Comparison of ENCODE assay signal across 14 cellular contexts in the genomic region with DNA sequence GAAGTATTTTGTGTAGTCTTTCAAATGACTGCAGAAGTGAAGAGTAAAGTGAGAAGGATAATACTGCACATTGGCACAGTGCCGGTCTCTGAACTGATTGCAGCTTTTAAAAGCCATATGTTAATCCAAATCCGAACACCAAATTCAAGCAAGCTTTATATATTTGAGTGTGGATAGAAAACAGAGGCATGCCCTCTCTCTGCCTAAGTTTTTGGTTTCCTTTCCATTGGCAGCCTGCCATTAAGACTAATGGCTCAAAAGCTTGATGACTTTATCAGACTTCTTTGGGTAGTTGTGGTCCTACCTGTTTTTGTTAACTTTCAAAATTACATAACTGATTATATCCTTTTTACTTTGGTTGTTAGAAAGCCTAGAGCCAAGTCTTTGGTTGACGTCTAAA.
A peak's percentile ranks its signal among the peaks of the same experiment; 100 is the strongest.
DNase-seq lines count a peak whose midpoint lies in the region; ATAC-seq and TF ChIP-seq lines count a peak whose summit lies in the region.
"Had no signal": no experiment of that assay in that cellular context is flagged by ENCODE, and none has a peak within 500 bp of the region (broad histone marks: within the 10 kb centered on the region; RNA-seq: fewer than 3 reads in every experiment).

No MANE protein-coding gene starts in this region.

- peaks cover 16% of the 10 kb centered on the region for H3K79me2 ChIP-seq in PC-3 (ENCODE audit: low read length)
- peaks cover 16% of the 10 kb centered on the region for H3K79me2 ChIP-seq in osteoblast (ENCODE audit: insufficient read depth, low read length)

- H4K20me1 ChIP-seq in PC-3 (ENCODE audit: low read length) (no peaks in the 10 kb centered on the region), osteoblast (ENCODE audit: insufficient read depth, low read length) (no peaks in the 10 kb centered on the region)

- H3K27me3 ChIP-seq in PC-3 (ENCODE audit: low read length), result no peaks in the 10 kb centered on the region
- H3K27me3 ChIP-seq in osteoblast (ENCODE audit: insufficient read depth, low read length), result no peaks in the 10 kb centered on the region
- no peaks in the 10 kb centered on the region for H3K27me3 ChIP-seq in thyroid gland

- no TSS peak for BruUV-seq in PC-3 (replicated peaks; lab: Mats Ljungman, UMichigan)

- TF ChIP-seq CTCF in PC-3 (conservative IDR thresholded peaks at IDR 0.05; ENCODE audit: low read depth, low read length) (no peak), choroid plexus epithelial cell (conservative IDR thresholded peaks at IDR 0.05; ENCODE audit: low read depth, low read length) (no peak), osteoblast (IDR thresholded peaks at IDR 0.05; ENCODE audit: extremely low read depth, low read depth, low read length) (no peak), thyroid gland (IDR thresholded peaks at IDR 0.05) (no peak)

- 92% methylated on average over 3 of the region's 3 CpGs for WGBS in thyroid gland, 2 donors

- H3K36me3 ChIP-seq in PC-3 (ENCODE audit: low read depth, low read length), result peaks cover 38% of the 10 kb centered on the region
- H3K36me3 ChIP-seq in osteoblast (ENCODE audit: insufficient read depth, low read length), result peaks cover 33% of the 10 kb centered on the region
- peaks cover 0 to 7% of the 10 kb centered on the region in 2 donors for H3K36me3 ChIP-seq in thyroid gland

- H2AFZ ChIP-seq in PC-3 (ENCODE audit: low read length), result no peak overlapping the region
- H2AFZ ChIP-seq in osteoblast (ENCODE audit: low read length), result no peak overlapping the region

- DNase-seq in NCI-H1694 (lab: John Stamatoyannopoulos, UW) (peak; percentile 5), NCI-H1694 treated with DMSO at 0.1 percent for 48 hours (lab: John Stamatoyannopoulos, UW) (no peak), PC-3 (peak; percentile 72), choroid plexus epithelial cell (ENCODE audit: low read depth) (peak; percentile 33), osteoblast (ENCODE audit: insufficient read length, low spot score, missing footprints) (no peak), NCI-H2081 (lab: John Stamatoyannopoulos, UW) (no peak), thyroid gland (no peak)
- DNase-seq: immature natural killer cell; natural killer cell; NCI-H345; stimulated activated naive CD4-positive, alpha-beta T cell treated with Interleukin-2 at 50 U/mL for 16 hours had no signal

- peak overlapping the region; percentile 67 for H3K9ac ChIP-seq in PC-3 (ENCODE audit: low read length)

- no peak for TF ChIP-seq POLR2A in thyroid gland (IDR thresholded peaks at IDR 0.05)

- intact Hi-C loops in PC-3 (cut with micrococcal nuclease) (loop anchor here (5.0 kb wide), 1 partner anchor 135 kb away; no protein-coding TSS in a partner anchor), thyroid gland (cut with DNase I) (no loop called here)

- no peaks in the 10 kb centered on the region for H3K9me2 ChIP-seq in PC-3 (replicated peaks; ENCODE audit: low read length)

- H3K9me3 ChIP-seq in PC-3 (ENCODE audit: low read length) (no peaks in the 10 kb centered on the region), osteoblast (ENCODE audit: low read depth, low read length) (no peaks in the 10 kb centered on the region), thyroid gland (no peaks in the 10 kb centered on the region)

- CTCF ChIA-PET in PC-3 (lab: Charles Lee), result interaction anchor here (0.9 kb wide), 1 partner anchor 42 kb away, joined by 3 read pairs; no protein-coding TSS in a partner anchor

- peak overlapping the region; percentile 96 for H3K27ac ChIP-seq in PC-3 (ENCODE audit: low read length)
- peak overlapping the region; percentile 91 for H3K27ac ChIP-seq in osteoblast (ENCODE audit: low read depth, low read length)
- H3K27ac ChIP-seq in thyroid gland, result no peak overlapping the region
- H3K27ac ChIP-seq: 22Rv1, C4-2B had no signal

- peaks cover 54% of the 10 kb centered on the region for H3K4me1 ChIP-seq in PC-3 (ENCODE audit: insufficient read depth, low read length)
- H3K4me1 ChIP-seq in osteoblast (ENCODE audit: insufficient read depth, low read length), result peaks cover 28% of the 10 kb centered on the region
- no peaks in the 10 kb centered on the region for H3K4me1 ChIP-seq in thyroid gland

- H3K4me3 ChIP-seq in PC-3 (ENCODE audit: low read length) (no peak overlapping the region), choroid plexus epithelial cell (ENCODE audit: low read depth, low read length) (no peak overlapping the region), osteoblast (ENCODE audit: insufficient read depth, low read length) (no peak overlapping the region), thyroid gland (replicated peaks in 1 of 3) (no peak overlapping the region)

- POLR2A ChIA-PET in PC-3 (lab: Charles Lee; ENCODE audit: unreplicated experiment), result no interaction called here

- H3K4me2 ChIP-seq in PC-3 (ENCODE audit: low read length) (peak overlapping the region; percentile 30), osteoblast (ENCODE audit: insufficient read depth, low read length) (no peak overlapping the region)

- ATAC-seq in PC-3, result no peak
- ATAC-seq in GM21390 (IDR thresholded peaks at IDR 0.05; ENCODE audit: unreplicated experiment), result no peak
- ATAC-seq: natural killer cell had no signal

- H3F3A ChIP-seq in PC-3 (ENCODE audit: low read length, unreplicated experiment), result peaks cover 10% of the 10 kb centered on the region

Comparison
In these comparisons a context has a peak if more than half of its experiments do, and no peak if none do; other contexts are left out.
1. DNase-seq: peak in NCI-H1694 (single experiment), PC-3 (single experiment) and choroid plexus epithelial cell (single experiment); none in NCI-H1694 treated with DMSO at 0.1 percent for 48 hours (single experiment), osteoblast (single experiment), NCI-H2081 (0 of 2) and thyroid gland (0 of 2).
2. H3K27ac ChIP-seq: peak in PC-3 (single experiment) and osteoblast (single experiment); none in thyroid gland (0 of 3).